Comparison of ENCODE assay signal across 8 cellular contexts in the genomic region with DNA sequence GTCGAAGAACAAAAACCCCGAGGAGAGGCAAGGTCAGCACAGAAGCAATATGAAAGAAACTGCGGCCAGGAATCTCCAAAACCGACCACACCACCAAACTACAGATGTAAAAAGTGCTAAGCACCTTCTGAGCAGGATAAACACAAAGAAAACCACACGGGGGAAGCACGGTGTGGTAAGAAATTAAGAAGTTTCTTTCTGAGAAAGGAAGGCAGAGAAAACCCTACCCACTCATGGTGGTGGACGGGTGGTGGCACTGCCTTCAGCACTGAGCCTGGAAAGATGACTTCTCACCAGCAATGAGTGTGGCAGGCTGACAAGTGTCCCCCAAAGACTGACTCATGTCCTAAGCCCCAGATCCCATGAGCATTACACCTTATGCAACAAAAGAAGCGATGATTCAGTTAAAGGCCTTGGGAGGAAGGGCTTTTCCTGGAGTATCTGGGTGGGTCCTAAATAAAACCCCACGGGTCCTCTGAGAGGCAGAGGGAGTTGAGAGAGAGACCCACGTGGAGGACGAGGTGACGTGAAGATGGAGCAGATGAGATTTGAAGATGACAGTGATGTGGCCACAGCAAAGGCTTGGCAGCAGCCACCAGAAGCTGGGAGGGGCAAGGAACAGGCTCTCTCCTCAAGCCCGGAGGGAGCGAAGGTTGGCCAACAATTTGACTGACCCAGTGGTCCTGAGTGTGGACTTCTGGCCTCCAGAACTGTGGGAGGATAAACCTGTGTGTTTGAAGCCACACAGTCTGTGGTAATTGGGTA.
DNase-seq lines count a peak whose midpoint lies in the region; TF ChIP-seq lines count a peak whose summit lies in the region.

No MANE protein-coding gene starts in this region.

- peaks cover 73% of the 10 kb centered on the region for H3K36me3 ChIP-seq in BLaER1
- 0 out of 2 replicates have a peak, but pooled peaks cover 4% of the 10 kb centered on the region for H3K36me3 ChIP-seq in GM23248 (ENCODE audit: low read depth)
- peaks cover 80% of the 10 kb centered on the region for H3K36me3 ChIP-seq in WERI-Rb-1
- H3K36me3 ChIP-seq in Caco-2 (ENCODE audit: control insufficient read depth, insufficient read depth, low read length) = peaks cover 6% of the 10 kb centered on the region

- H4K20me1 ChIP-seq in BLaER1 (no peaks in the 10 kb centered on the region), GM23248 (ENCODE audit: insufficient read depth) (no peaks in the 10 kb centered on the region)

- H2AFZ ChIP-seq in GM23248 = no peak overlapping the region

- TF ChIP-seq CTCF in fibroblast of villous mesenchyme (IDR thresholded peaks at IDR 0.05; ENCODE audit: insufficient read depth, low read depth, low read length) = no peak
- TF ChIP-seq CTCF in WERI-Rb-1 (IDR thresholded peaks at IDR 0.05; ENCODE audit: low read depth, low read length) = no peak
- no peak for TF ChIP-seq CTCF in Caco-2 (IDR thresholded peaks at IDR 0.05; ENCODE audit: insufficient read depth in 1 of 2, low read depth in 1 of 2, low read length in 1 of 2, severe bottlenecking in 1 of 2, unreplicated experiment in 1 of 2)

- H3K4me3 ChIP-seq in BLaER1 (no peak overlapping the region), GM23248 (no peak overlapping the region), fibroblast of villous mesenchyme (ENCODE audit: low read depth, low read length) (no peak overlapping the region), WERI-Rb-1 (ENCODE audit: low read depth, low read length) (no peak overlapping the region), Caco-2 (ENCODE audit: low read depth, low read length) (no peak overlapping the region)

- intact Hi-C loops in activated CD4-positive, alpha-beta T cell treated with anti-CD3 and anti-CD28 coated beads, Interleukin-2, amount 10 ng/mL, durations not matched to agents 24 days and 14 days (cut with micrococcal nuclease) = loop anchor here (1.0 kb wide), 2 partner anchors 35 to 82 kb away; no protein-coding TSS in a partner anchor
- intact Hi-C loops in Caco-2 (cut with micrococcal nuclease; ENCODE audit: unreplicated experiment) = no loop called here

- H3K79me2 ChIP-seq in GM23248 (ENCODE audit: insufficient read depth) = no peaks in the 10 kb centered on the region

- in situ Hi-C loops in GM23248 (cut with MboI) = no loop called here

- peaks cover 28% of the 10 kb centered on the region for H3K4me1 Mint-ChIP-seq in activated CD4-positive, alpha-beta T cell treated with anti-CD3 and anti-CD28 coated beads, Interleukin-2, amount 10 ng/mL, durations not matched to agents 24 days and 14 days
- no peaks in the 10 kb centered on the region for H3K4me1 Mint-ChIP-seq in Caco-2 (ENCODE audit: low read depth, unreplicated experiment)

- no peaks in the 10 kb centered on the region for H3K27me3 ChIP-seq in BLaER1
- no peaks in the 10 kb centered on the region for H3K27me3 ChIP-seq in GM23248 (replicated peaks; ENCODE audit: insufficient read depth)
- no peaks in the 10 kb centered on the region for H3K27me3 ChIP-seq in WERI-Rb-1 (ENCODE audit: insufficient read depth, low read depth, severe bottlenecking)
- H3K27me3 ChIP-seq in Caco-2 (replicated peaks; ENCODE audit: control insufficient read depth, insufficient read depth, low read length) = no peaks in the 10 kb centered on the region

- BruUV-seq in Caco-2 (replicated peaks; lab: Mats Ljungman, UMichigan) = no TSS peak

- H3K4me1 ChIP-seq in BLaER1 = peaks cover 17% of the 10 kb centered on the region
- H3K4me1 ChIP-seq in GM23248 (ENCODE audit: insufficient read depth) = peaks cover 11% of the 10 kb centered on the region
- H3K4me1 ChIP-seq in Caco-2 = no peaks in the 10 kb centered on the region

- no peak overlapping the region for H3K9ac ChIP-seq in BLaER1
- no peak overlapping the region for H3K9ac ChIP-seq in GM23248

- H3K27ac Mint-ChIP-seq in activated CD4-positive, alpha-beta T cell treated with anti-CD3 and anti-CD28 coated beads, Interleukin-2, amount 10 ng/mL, durations not matched to agents 24 days and 14 days = peak overlapping the region; percentile 81
- no peak overlapping the region for H3K27ac Mint-ChIP-seq in Caco-2 (ENCODE audit: unreplicated experiment)

- WGBS in GM23248 (ENCODE audit: low coverage in 1 of 2, low lambda C conversion rate in 2 of 2, missing lambda C conversion rate in 2 of 2), 2 experiments = 67 to 70% methylated on average over 14 of the region's 14 CpGs

- DNase-seq in GM23248 (peak; percentile 77), fibroblast of villous mesenchyme (ENCODE audit: low read depth) (peak; percentile 27), WERI-Rb-1 (no peak), OCI-M2 (lab: John Stamatoyannopoulos, UW; ENCODE audit: unreplicated experiment) (no peak), Caco-2 (no peak), SHP77 treated with DMSO at 0.1 percent for 48 hours (lab: John Stamatoyannopoulos, UW) (no peak)
- DNase-seq in activated CD4-positive, alpha-beta T cell treated with anti-CD3 and anti-CD28 coated beads, Interleukin-2, amount 10 ng/mL, durations not matched to agents 24 days and 14 days = peak; percentile 86

- CTCF ChIA-PET in Caco-2 (lab: Charles Lee) = no interaction called here

- peaks cover 8% of the 10 kb centered on the region; the same call in 1 of the 2 replicates for H3F3A ChIP-seq in GM23248 (ENCODE audit: insufficient read depth)

- H3K9me3 ChIP-seq in BLaER1 = no peaks in the 10 kb centered on the region
- H3K9me3 ChIP-seq in GM23248 (ENCODE audit: low read depth) = no peaks in the 10 kb centered on the region
- no peaks in the 10 kb centered on the region for H3K9me3 ChIP-seq in WERI-Rb-1 (ENCODE audit: severe bottlenecking)
- H3K9me3 ChIP-seq in Caco-2 = no peaks in the 10 kb centered on the region

- peaks cover 18% of the 10 kb centered on the region for H3K36me3 Mint-ChIP-seq in activated CD4-positive, alpha-beta T cell treated with anti-CD3 and anti-CD28 coated beads, Interleukin-2, amount 10 ng/mL, durations not matched to agents 24 days and 14 days (ENCODE audit: low read depth)
- peaks cover 89% of the 10 kb centered on the region for H3K36me3 Mint-ChIP-seq in Caco-2 (ENCODE audit: insufficient read depth, unreplicated experiment)

- H3K4me3 Mint-ChIP-seq in activated CD4-positive, alpha-beta T cell treated with anti-CD3 and anti-CD28 coated beads, Interleukin-2, amount 10 ng/mL, durations not matched to agents 24 days and 14 days = peak overlapping the region; percentile 59
- no peak overlapping the region for H3K4me3 Mint-ChIP-seq in Caco-2 (ENCODE audit: unreplicated experiment)

- no peaks in the 10 kb centered on the region for H3K9me3 Mint-ChIP-seq in activated CD4-positive, alpha-beta T cell treated with anti-CD3 and anti-CD28 coated beads, Interleukin-2, amount 10 ng/mL, durations not matched to agents 24 days and 14 days
- no peaks in the 10 kb centered on the region for H3K9me3 Mint-ChIP-seq in Caco-2 (ENCODE audit: unreplicated experiment)

- H3K27me3 Mint-ChIP-seq in activated CD4-positive, alpha-beta T cell treated with anti-CD3 and anti-CD28 coated beads, Interleukin-2, amount 10 ng/mL, durations not matched to agents 24 days and 14 days = no peaks in the 10 kb centered on the region
- no peaks in the 10 kb centered on the region for H3K27me3 Mint-ChIP-seq in Caco-2 (ENCODE audit: insufficient read depth, unreplicated experiment)

- H3K9me2 ChIP-seq in GM23248 (ENCODE audit: insufficient read depth) = no peaks in the 10 kb centered on the region

- H3K4me2 ChIP-seq in BLaER1 (peak overlapping the region; percentile 41), GM23248 (ENCODE audit: unreplicated experiment) (peak overlapping the region; percentile 9)

- H3K27ac ChIP-seq in BLaER1 (no peak overlapping the region), GM23248 (peak overlapping the region; percentile 9), WERI-Rb-1 (no peak overlapping the region)

- POLR2A ChIA-PET in Caco-2 (lab: Charles Lee) = no interaction called here

Comparison
In these comparisons a context has a peak if more than half of its experiments do, and no peak if none do; other contexts are left out.
1. DNase-seq: peak in GM23248 (single experiment), activated CD4-positive, alpha-beta T cell treated with anti-CD3 and anti-CD28 coated beads, Interleukin-2, amount 10 ng/mL, durations not matched to agents 24 days and 14 days (single experiment) and fibroblast of villous mesenchyme (single experiment); none in WERI-Rb-1 (single experiment), OCI-M2 (single experiment), Caco-2 (0 of 2) and SHP77 treated with DMSO at 0.1 percent for 48 hours (single experiment).